ENCODE assay signal across 1 cellular context in genomic region chr9:89441655-89441970, GRCh38.
TF ChIP-seq lines count a peak whose summit lies in the region.

No MANE protein-coding gene starts in this region.

TF ChIP-seq in IMR-90, 13 proteins besides CTCF, POLR2A, EP300 and RAD21 (continued from another document):
- TF ChIP-seq USF2 (IDR thresholded peaks at IDR 0.05; ENCODE audit: low read depth, low read length), result no peak
- TF ChIP-seq SMC3 (IDR thresholded peaks at IDR 0.05; ENCODE audit: low read depth, low read length), result no peak
- TF ChIP-seq MAZ (IDR thresholded peaks at IDR 0.05; ENCODE audit: borderline replicate concordance, low read depth, low read length), result no peak
- TF ChIP-seq FOS (IDR thresholded peaks at IDR 0.05; ENCODE audit: low read depth, low read length), result no peak
- TF ChIP-seq BHLHE40 (IDR thresholded peaks at IDR 0.05; ENCODE audit: low read depth, low read length), result no peak
- no peak for TF ChIP-seq RCOR1 (IDR thresholded peaks at IDR 0.05; ENCODE audit: insufficient replicate concordance, low read length)
- TF ChIP-seq MAFK (IDR thresholded peaks at IDR 0.05; ENCODE audit: low read depth, low read length), result no peak
- no peak for TF ChIP-seq CHD1 (IDR thresholded peaks at IDR 0.05; ENCODE audit: low read depth, low read length)
- no peak for TF ChIP-seq CEBPB (IDR thresholded peaks at IDR 0.05; ENCODE audit: low read depth, low read length)
- TF ChIP-seq MXI1 (IDR thresholded peaks at IDR 0.05; ENCODE audit: borderline replicate concordance, low read depth, low read length), result no peak
- TF ChIP-seq NFE2L2 (IDR thresholded peaks at IDR 0.05; ENCODE audit: low read depth, low read length), result no peak
